9 cellular contexts compared by ENCODE assay signal in genomic region chr19:13902993-13903555, GRCh38. TPM values are rescaled to one million over a fixed set of nuclear protein-coding genes. Genes with fewer than 3 reads are reported as not detected.
A peak's percentile ranks its signal among the peaks of the same experiment; 100 is the strongest.
DNase-seq lines count a peak whose midpoint lies in the region; ATAC-seq and TF ChIP-seq lines count a peak whose summit lies in the region.
"Had no signal": no experiment of that assay in that cellular context is flagged by ENCODE, and none has a peak within 500 bp of the region (broad histone marks: within the 10 kb centered on the region; RNA-seq: fewer than 3 reads in every experiment).

No MANE protein-coding gene starts in this region.

- H4K20me1 ChIP-seq in OCI-LY3 (ENCODE audit: insufficient read depth, low read length) = no peaks in the 10 kb centered on the region

- H3K4me2 ChIP-seq in OCI-LY3 (ENCODE audit: low read length) = no peak overlapping the region

- H3K9me3 Mint-ChIP-seq in endodermal cell = no peaks in the 10 kb centered on the region
- H3K9me3 Mint-ChIP-seq in effector memory CD8-positive, alpha-beta T cell = no peaks in the 10 kb centered on the region
- H3K9me3 Mint-ChIP-seq: activated B cell treated with CpG ODN at 0.5 μM for 24 hours had no signal

- H3K9ac ChIP-seq in OCI-LY3 (ENCODE audit: low read length) (no peak overlapping the region), endodermal cell (ENCODE audit: extremely low read depth, low read length, poor library complexity, severe bottlenecking) (no peak overlapping the region)

- H3K27me3 Mint-ChIP-seq in endodermal cell (ENCODE audit: insufficient read depth) = peaks cover 17% of the 10 kb centered on the region
- no peaks in the 10 kb centered on the region for H3K27me3 Mint-ChIP-seq in effector memory CD8-positive, alpha-beta T cell
- H3K27me3 Mint-ChIP-seq: activated B cell treated with CpG ODN at 0.5 μM for 24 hours had no signal

- H3K36me3 ChIP-seq in OCI-LY3 (replicated peaks; ENCODE audit: low read depth, low read length) (no peaks in the 10 kb centered on the region), endodermal cell (ENCODE audit: control insufficient read depth, insufficient read depth, low read length) (no peaks in the 10 kb centered on the region)

- H3K27ac ChIP-seq in OCI-LY3 (ENCODE audit: low read length) = no peak overlapping the region
- no peak overlapping the region for H3K27ac ChIP-seq in endodermal cell (ENCODE audit: low read depth, low read length)

- H3K27ac Mint-ChIP-seq in endodermal cell = no peak overlapping the region
- H3K27ac Mint-ChIP-seq in effector memory CD8-positive, alpha-beta T cell = peak overlapping the region in 1 of 2 donors; percentile 17

- H3K4me3 ChIP-seq in AG09309 (ENCODE audit: control insufficient read depth, low read depth, low read length) (no peak overlapping the region), OCI-LY3 (ENCODE audit: low read length) (no peak overlapping the region), endodermal cell (ENCODE audit: low read length) (no peak overlapping the region)

- 0 out of 2 replicates have a peak, but pooled peaks cover 5% of the 10 kb centered on the region for H3K79me2 ChIP-seq in OCI-LY3 (ENCODE audit: low read length)

- peaks cover 11% of the 10 kb centered on the region for H3K4me1 ChIP-seq in OCI-LY3 (ENCODE audit: low read length)
- H3K4me1 ChIP-seq in endodermal cell (ENCODE audit: control insufficient read depth, insufficient read depth, low read length) = no peaks in the 10 kb centered on the region

- WGBS in endodermal cell (ENCODE audit: insufficient coverage in 1 of 2, insufficient read length in 1 of 2), 2 experiments = 67 to 89% methylated on average over 2 to 4 of the region's 4 CpGs

- H3K4me3 Mint-ChIP-seq in endodermal cell = no peak overlapping the region
- no peak overlapping the region for H3K4me3 Mint-ChIP-seq in effector memory CD8-positive, alpha-beta T cell
- H3K4me3 Mint-ChIP-seq: activated B cell treated with CpG ODN at 0.5 μM for 24 hours had no signal

- ATAC-seq in GM19351 (IDR thresholded peaks at IDR 0.05; ENCODE audit: unreplicated experiment) = no peak
- ATAC-seq in HG02571 (IDR thresholded peaks at IDR 0.05; ENCODE audit: unreplicated experiment) = no peak
- no peak for ATAC-seq in effector memory CD8-positive, alpha-beta T cell (replicated peaks)

- H3K27me3 ChIP-seq in OCI-LY3 (ENCODE audit: low read depth, low read length) = no peaks in the 10 kb centered on the region
- no peaks in the 10 kb centered on the region for H3K27me3 ChIP-seq in endodermal cell (ENCODE audit: control insufficient read depth, insufficient read depth, low read length, poor library complexity, severe bottlenecking)

- H2AFZ ChIP-seq in OCI-LY3 (ENCODE audit: low read depth, low read length) = peak overlapping the region; percentile 74

- no peaks in the 10 kb centered on the region for H3K36me3 Mint-ChIP-seq in endodermal cell (ENCODE audit: low read depth)
- H3K36me3 Mint-ChIP-seq in effector memory CD8-positive, alpha-beta T cell (ENCODE audit: insufficient read depth) = peaks cover 6% of the 10 kb centered on the region

- H3K9me3 ChIP-seq in OCI-LY3 (ENCODE audit: insufficient read depth, low read length) (no peaks in the 10 kb centered on the region), endodermal cell (ENCODE audit: control insufficient read depth, low read length) (no peaks in the 10 kb centered on the region)

- peaks cover 8% of the 10 kb centered on the region for H3K4me1 Mint-ChIP-seq in endodermal cell
- H3K4me1 Mint-ChIP-seq in effector memory CD8-positive, alpha-beta T cell (ENCODE audit: low read depth in 2 of 2) = peaks cover 14 to 16% of the 10 kb centered on the region in 2 donors

- no peak for DNase-seq in AG09309 (ENCODE audit: low read depth)
- peak; percentile 7 for DNase-seq in GF-D8 (lab: John Stamatoyannopoulos, UW)
- DNase-seq in endodermal cell = no peak
- DNase-seq in NCI-H1105 (lab: John Stamatoyannopoulos, UW) = no peak
- DNase-seq in effector memory CD8-positive, alpha-beta T cell = no peak
- DNase-seq: activated B cell treated with CpG ODN at 0.5 μM for 24 hours had no signal

- TF ChIP-seq CTCF in AG09309 (IDR thresholded peaks at IDR 0.05; ENCODE audit: control insufficient read depth, insufficient read depth, low read depth, low read length, missing control alignments) (peak; percentile 40), OCI-LY3 (IDR thresholded peaks at IDR 0.05; ENCODE audit: low read depth, low read length) (peak; percentile 64), endodermal cell (conservative IDR thresholded peaks at IDR 0.05) (peak; percentile 57)

RNA-seq across cellular contexts. Expression of gene BRME1, which starts 2.8 kb away (rescaled TPM):
- 1 to 10 TPM; 4.4 to 7.4 TPM for total RNA-seq in endodermal cell
- 4.4 TPM for polyA plus RNA-seq in endodermal cell (2013, experiment 1 of 2)
- 2.5 TPM for polyA plus RNA-seq in endodermal cell (2013, experiment 2 of 2)

RNA-seq across cellular contexts. Expression of gene CC2D1A, which starts 2.9 kb away (rescaled TPM):
- total RNA-seq in endodermal cell = 10 to 100 TPM; 45.1 to 55.9 TPM
- 24.2 TPM for polyA plus RNA-seq in endodermal cell (2013, experiment 1 of 2)
- 21.9 TPM for polyA plus RNA-seq in endodermal cell (2013, experiment 2 of 2)

RNA-seq across cellular contexts. Expression of gene NANOS3, which starts 26.1 kb away (rescaled TPM):
- under 1 TPM in 1 of 2 donors, not detected in 1; 0.64 TPM for total RNA-seq in endodermal cell
- 2.6 TPM for polyA plus RNA-seq in endodermal cell (2013, experiment 1 of 2)
- 2.0 TPM for polyA plus RNA-seq in endodermal cell (2013, experiment 2 of 2)
- total RNA-seq: activated B cell treated with CpG ODN at 0.5 μM for 24 hours had no signal

RNA-seq across cellular contexts. Expression of gene PODNL1, which starts 35.1 kb away (rescaled TPM):
- total RNA-seq in endodermal cell = under 1 TPM in 1 of 2 donors, not detected in 1; 0.29 TPM
- 1.3 TPM for polyA plus RNA-seq in endodermal cell (2013, experiment 1 of 2)
- 3.0 TPM for polyA plus RNA-seq in endodermal cell (2013, experiment 2 of 2)
- total RNA-seq: activated B cell treated with CpG ODN at 0.5 μM for 24 hours had no signal

RNA-seq across cellular contexts. Expression of gene DCAF15, which starts 49.2 kb away (rescaled TPM):
- 10 to 100 TPM; 62.4 to 72.9 TPM for total RNA-seq in endodermal cell
- polyA plus RNA-seq in endodermal cell (2013, experiment 1 of 2) = 55.3 TPM
- polyA plus RNA-seq in endodermal cell (2013, experiment 2 of 2) = 50.7 TPM
